Comparison of ENCODE assay signal across 10 cellular contexts in genomic region chrX:154021131-154021611, GRCh38. TPM values are rescaled to one million over a fixed set of nuclear protein-coding genes. Genes with fewer than 3 reads are reported as not detected.
A peak's percentile ranks its signal among the peaks of the same experiment; 100 is the strongest.
DNase-seq lines count a peak whose midpoint lies in the region; ATAC-seq, FAIRE-seq and TF ChIP-seq lines count a peak whose summit lies in the region.
"Had no signal": no experiment of that assay in that cellular context is flagged by ENCODE, and none has a peak within 500 bp of the region (broad histone marks: within the 10 kb centered on the region; RNA-seq: fewer than 3 reads in every experiment).

No MANE protein-coding gene starts in this region.

- peak in 1 of 2 experiments; percentile 7; a peak in 3 of 6 replicates for ATAC-seq in A549

- TF ChIP-seq RAD21 in A549 (conservative IDR thresholded peaks at IDR 0.05 in 1 of 2, IDR thresholded peaks at IDR 0.05 in 1 of 2): no peak

- H4K20me1 ChIP-seq in hepatocyte (ENCODE audit: insufficient read depth, poor library complexity, severe bottlenecking): no peaks in the 10 kb centered on the region

- H3K79me2 ChIP-seq in hepatocyte: no peaks in the 10 kb centered on the region

- no peaks in the 10 kb centered on the region for H3K9me3 ChIP-seq in A549
- H3K9me3 ChIP-seq in hepatocyte (ENCODE audit: low read depth): no peaks in the 10 kb centered on the region

- H2AFZ ChIP-seq in hepatocyte: no peak overlapping the region

- 91% methylated on average over 5 of the region's 11 CpGs for WGBS in A549 (ENCODE audit: missing lambda C conversion rate)
- WGBS in hepatocyte (ENCODE audit: low lambda C conversion rate, missing lambda C conversion rate): 71% methylated on average over 11 of the region's 11 CpGs

- H3K4me3 ChIP-seq in A549: peak overlapping the region; percentile 63; the same call in 1 of the 3 replicates
- H3K4me3 ChIP-seq in hepatocyte: no peak overlapping the region

- no peaks in the 10 kb centered on the region for H3K27me3 ChIP-seq in hepatocyte

- no peak for FAIRE-seq in A549 (lab: Jason Lieb, UNC)

- TF ChIP-seq CTCF in A549 (IDR thresholded peaks at IDR 0.05) (no peak), hepatocyte (IDR thresholded peaks at IDR 0.05; ENCODE audit: poor library complexity) (no peak), type B pancreatic cell (conservative IDR thresholded peaks at IDR 0.05) (no peak)

- H3K27me3 Mint-ChIP-seq in type B pancreatic cell: no peaks in the 10 kb centered on the region

- POLR2A ChIA-PET in A549 (lab: Yijun Ruan, JAX): interaction anchor here (1.2 to 1.9 kb wide), 2 partner anchors 19 to 25 kb away, joined by 3 to 11 read pairs; no protein-coding TSS in a partner anchor

- peaks cover 17% of the 10 kb centered on the region for H3K4me1 ChIP-seq in A549
- H3K4me1 ChIP-seq in hepatocyte (ENCODE audit: insufficient read depth): peaks cover 10% of the 10 kb centered on the region

- H3K36me3 ChIP-seq in hepatocyte (replicated peaks; ENCODE audit: insufficient read depth, low read depth): no peaks in the 10 kb centered on the region

- no peaks in the 10 kb centered on the region for H3K36me3 Mint-ChIP-seq in type B pancreatic cell

- no peak overlapping the region for H3K27ac Mint-ChIP-seq in type B pancreatic cell

- no peaks in the 10 kb centered on the region for H3K9me3 Mint-ChIP-seq in type B pancreatic cell
- H3K9me3 Mint-ChIP-seq: IgD-negative memory B cell had no signal

- TF ChIP-seq EP300 in A549 (IDR thresholded peaks at IDR 0.05): no peak

- CTCF ChIA-PET in A549 (lab: Yijun Ruan, JAX): interaction anchor here (0.8 to 3.0 kb wide), 5 partner anchors 9 to 122 kb away, joined by 3 to 13 read pairs (median 5); no protein-coding TSS in a partner anchor

- peak overlapping the region; percentile 81 for H3K4me2 ChIP-seq in A549
- peak overlapping the region; percentile 79 for H3K4me2 ChIP-seq in hepatocyte

- H3K9me2 ChIP-seq in hepatocyte (replicated peaks; ENCODE audit: insufficient read depth): no peaks in the 10 kb centered on the region

- TF ChIP-seq POLR2A in A549 (IDR thresholded peaks at IDR 0.05; ENCODE audit: low read length): no peak

- no peak overlapping the region for H3K4me3 Mint-ChIP-seq in type B pancreatic cell

- H3K27ac ChIP-seq in A549 (peak overlapping the region; percentile 99), hepatocyte (peak overlapping the region; percentile 91)

- no peak for DNase-seq in A549 (ENCODE audit: low read depth in 1 of 2, low spot score in 1 of 2)
- peak; percentile 38 for DNase-seq in HCEC 1CT
- peak; percentile 63 for DNase-seq in activated CD8-positive, alpha-beta memory T cell treated with anti-CD3 and anti-CD28 coated beads, Interleukin-2, amount 50 U/mL, for 48 hours
- DNase-seq in hepatocyte (ENCODE audit: low spot score): no peak
- DNase-seq in DMS114 treated with DMSO at 0.1 percent for 48 hours (lab: John Stamatoyannopoulos, UW; ENCODE audit: unreplicated experiment): no peak
- no peak for DNase-seq in type B pancreatic cell (ENCODE audit: extremely low spot score, unreplicated experiment)
- DNase-seq in NCI-H1694 treated with DMSO at 0.1 percent for 48 hours (lab: John Stamatoyannopoulos, UW): no peak
- no peak for DNase-seq in putamen (ENCODE audit: low spot score)
- DNase-seq: aorta had no signal

- peaks cover 20% of the 10 kb centered on the region for H3K4me1 Mint-ChIP-seq in type B pancreatic cell (ENCODE audit: unreplicated experiment)

TF ChIP-seq in A549, 52 proteins besides CTCF, POLR2A, EP300 and RAD21:
- TF ChIP-seq MYC (IDR thresholded peaks at IDR 0.05; ENCODE audit: borderline replicate concordance, low read length) (no peak), JUN (IDR thresholded peaks at IDR 0.05) (no peak), MAZ (IDR thresholded peaks at IDR 0.05; ENCODE audit: borderline replicate concordance, low read depth, low read length) (no peak), ATOH8 (CRISPR knock-in tag; IDR thresholded peaks at IDR 0.05; ENCODE audit: low read depth) (no peak), JUNB (IDR thresholded peaks at IDR 0.05) (no peak), SMC3 (IDR thresholded peaks at IDR 0.05) (no peak), PBX3 (IDR thresholded peaks at IDR 0.05) (no peak)

RNA-seq across cellular contexts. Expression of gene IRAK1, which starts 1.5 kb away (rescaled TPM):
- 73.1 and 73.6 TPM in 2 replicates for polyA plus RNA-seq in A549 (2011; rRNA removed)
- 122 and 166 TPM in 2 replicates for polyA plus RNA-seq in A549 (2012; cell fraction: cytosol; rRNA removed)
- polyA plus RNA-seq in A549 (2012; cell fraction: nucleus; rRNA removed): 138 and 186 TPM in 2 replicates
- polyA plus RNA-seq in A549 (2017; fragmentation: RNase III; extraction: RNeasy Plus Mini Kit Qiagen cat#74134 plus additional on column Dnase treatment): 177 to 191 TPM (median 179 TPM) in 3 replicates
- polyA minus RNA-seq in A549 (2011; rRNA and poly(A)+ RNA removed): 139 and 176 TPM in 2 replicates
- 44.1 TPM in 2 replicates for total RNA-seq in hepatocyte
- 99.4 and 112 TPM in 2 replicates for polyA plus RNA-seq in hepatocyte
- total RNA-seq in type B pancreatic cell (ENCODE audit: low replicate concordance): 83.8 and 86.1 TPM in 2 replicates

RNA-seq across cellular contexts. Expression of gene TMEM187, which starts 48.6 kb away (rescaled TPM):
- polyA plus RNA-seq in A549 (2011; rRNA removed) (10.6 and 13.2 TPM in 2 replicates), A549 (2017; fragmentation: RNase III; extraction: RNeasy Plus Mini Kit Qiagen cat#74134 plus additional on column Dnase treatment) (7.0 to 8.8 TPM (median 7.8 TPM) in 3 replicates), hepatocyte (8.0 and 12.1 TPM in 2 replicates)
- 15.4 and 19.6 TPM in 2 replicates for polyA plus RNA-seq in A549 (2012; cell fraction: cytosol; rRNA removed)
- 25.8 and 40.4 TPM in 2 replicates for polyA plus RNA-seq in A549 (2012; cell fraction: nucleus; rRNA removed)
- polyA minus RNA-seq in A549 (2011; rRNA and poly(A)+ RNA removed): 9.0 and 9.4 TPM in 2 replicates
- total RNA-seq in hepatocyte (7.4 and 8.7 TPM in 2 replicates), type B pancreatic cell (ENCODE audit: low replicate concordance) (14.4 and 15.2 TPM in 2 replicates)

RNA-seq across cellular contexts. Expression of gene HCFC1, which starts 49.6 kb away (rescaled TPM):
- polyA plus RNA-seq in A549 (2011; rRNA removed): 4.4 and 11.9 TPM in 2 replicates
- 17.0 and 25.3 TPM in 2 replicates for polyA plus RNA-seq in A549 (2012; cell fraction: cytosol; rRNA removed)
- polyA plus RNA-seq in A549 (2012; cell fraction: nucleus; rRNA removed): 71.6 and 78.9 TPM in 2 replicates
- polyA plus RNA-seq in A549 (2017; fragmentation: RNase III; extraction: RNeasy Plus Mini Kit Qiagen cat#74134 plus additional on column Dnase treatment): 31.0 to 33.3 TPM (median 32.9 TPM) in 3 replicates
- 21.9 and 36.5 TPM in 2 replicates for polyA minus RNA-seq in A549 (2011; rRNA and poly(A)+ RNA removed)
- 11.6 and 25.0 TPM in 2 replicates for total RNA-seq in hepatocyte
- 16.7 and 18.9 TPM in 2 replicates for polyA plus RNA-seq in hepatocyte
- total RNA-seq in type B pancreatic cell (ENCODE audit: low replicate concordance): 81.2 and 98.0 TPM in 2 replicates

Comparison
In these comparisons a context has a peak if more than half of its experiments do, and no peak if none do; other contexts are left out.
1. DNase-seq: peak in HCEC 1CT (single experiment) and activated CD8-positive, alpha-beta memory T cell treated with anti-CD3 and anti-CD28 coated beads, Interleukin-2, amount 50 U/mL, for 48 hours (single experiment); none in A549 (0 of 2), hepatocyte (single experiment), DMS114 treated with DMSO at 0.1 percent for 48 hours (single experiment), type B pancreatic cell (single experiment), NCI-H1694 treated with DMSO at 0.1 percent for 48 hours (single experiment) and putamen (single experiment).